In the genomic region with DNA sequence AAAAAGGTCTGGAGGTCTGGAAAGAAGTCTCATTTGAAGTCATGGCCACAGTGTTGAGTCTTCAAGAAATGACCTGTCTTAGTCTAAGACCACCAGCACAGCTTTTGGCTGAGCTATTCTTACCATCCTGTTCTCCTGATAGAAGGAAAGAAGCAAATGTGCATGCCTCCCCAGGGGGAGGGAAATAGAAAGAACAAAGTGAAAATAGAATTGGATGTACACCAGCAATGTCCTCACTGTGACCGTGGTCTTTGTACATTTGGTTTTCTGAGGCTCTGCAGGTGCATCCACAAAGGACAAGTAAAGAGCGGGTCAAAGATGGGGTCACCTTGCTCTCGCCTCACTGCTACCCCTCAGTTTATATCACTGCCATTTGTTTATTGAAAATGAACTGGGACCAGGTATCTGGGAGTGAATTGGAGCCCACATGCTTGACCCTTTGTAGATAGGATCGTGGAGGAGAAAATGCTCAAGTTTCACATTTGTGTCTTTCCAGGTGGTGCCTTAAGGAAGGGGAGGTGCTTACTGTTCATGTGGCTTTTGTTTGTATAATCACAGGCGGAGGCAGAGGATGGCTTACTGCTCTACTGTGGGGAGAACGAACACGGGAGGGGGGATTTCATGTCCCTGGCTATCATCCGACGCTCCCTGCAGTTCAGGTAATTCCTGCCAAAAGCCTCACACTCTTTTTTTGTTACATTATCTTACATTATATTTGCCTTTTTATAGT, we compare ENCODE assay signal across 2 cellular contexts.
A peak's percentile ranks its signal among the peaks of the same experiment; 100 is the strongest.
TF ChIP-seq lines count a peak whose summit lies in the region.

No MANE protein-coding gene starts in this region.

TF ChIP-seq in HEK293, 187 proteins besides CTCF, POLR2A, EP300 and RAD21:
- TF ChIP-seq ZIC2 (tag by site-specific recombination; IDR thresholded peaks at IDR 0.05): peak; percentile 52
- TF ChIP-seq, protein P1, sequence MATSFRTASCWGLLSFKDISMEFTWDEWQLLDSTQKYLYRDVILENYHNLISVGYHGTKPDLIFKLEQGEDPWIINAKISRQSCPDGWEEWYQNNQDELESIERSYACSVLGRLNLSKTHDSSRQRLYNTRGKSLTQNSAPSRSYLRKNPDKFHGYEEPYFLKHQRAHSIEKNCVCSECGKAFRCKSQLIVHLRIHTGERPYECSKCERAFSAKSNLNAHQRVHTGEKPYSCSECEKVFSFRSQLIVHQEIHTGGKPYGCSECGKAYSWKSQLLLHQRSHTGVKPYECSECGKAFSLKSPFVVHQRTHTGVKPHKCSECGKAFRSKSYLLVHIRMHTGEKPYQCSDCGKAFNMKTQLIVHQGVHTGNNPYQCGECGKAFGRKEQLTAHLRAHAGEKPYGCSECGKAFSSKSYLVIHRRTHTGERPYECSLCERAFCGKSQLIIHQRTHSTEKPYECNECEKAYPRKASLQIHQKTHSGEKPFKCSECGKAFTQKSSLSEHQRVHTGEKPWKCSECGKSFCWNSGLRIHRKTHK (tag by site-specific recombination; IDR thresholded peaks at IDR 0.05): no peak
- no peak for TF ChIP-seq WT1 (tag by site-specific recombination; IDR thresholded peaks at IDR 0.05)
TF ChIP-seq in HEK293: peak in this region for 1.

TF ChIP-seq in H1, 55 proteins besides CTCF, POLR2A, EP300 and RAD21:
- TF ChIP-seq, protein P2, sequence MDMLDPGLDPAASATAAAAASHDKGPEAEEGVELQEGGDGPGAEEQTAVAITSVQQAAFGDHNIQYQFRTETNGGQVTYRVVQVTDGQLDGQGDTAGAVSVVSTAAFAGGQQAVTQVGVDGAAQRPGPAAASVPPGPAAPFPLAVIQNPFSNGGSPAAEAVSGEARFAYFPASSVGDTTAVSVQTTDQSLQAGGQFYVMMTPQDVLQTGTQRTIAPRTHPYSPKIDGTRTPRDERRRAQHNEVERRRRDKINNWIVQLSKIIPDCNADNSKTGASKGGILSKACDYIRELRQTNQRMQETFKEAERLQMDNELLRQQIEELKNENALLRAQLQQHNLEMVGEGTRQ (IDR thresholded peaks at IDR 0.05; ENCODE audit: low read length): no peak
- TF ChIP-seq BRCA1 (IDR thresholded peaks at IDR 0.05; ENCODE audit: low read depth, low read length) (no peak), SIRT6 (IDR thresholded peaks at IDR 0.05; ENCODE audit: low read length) (no peak), SP1 (IDR thresholded peaks at IDR 0.05; ENCODE audit: low read depth, low read length) (no peak), GABPA (IDR thresholded peaks at IDR 0.05; ENCODE audit: borderline replicate concordance, insufficient read depth, low read length) (no peak), POU5F1 (IDR thresholded peaks at IDR 0.05; ENCODE audit: low read depth, low read length) (no peak), POLR2AphosphoS5 (IDR thresholded peaks at IDR 0.05; ENCODE audit: low read depth, low read length) (no peak), CHD7 (IDR thresholded peaks at IDR 0.05; ENCODE audit: insufficient replicate concordance, low read length) (no peak)
TF ChIP-seq in H1: peak in this region for 0.
